Comparison of ENCODE assay signal across 15 cellular contexts in genomic region chr2:74556159-74556558, GRCh38. TPM values are rescaled to one million over a fixed set of nuclear protein-coding genes. Genes with fewer than 3 reads are reported as not detected.
DNase-seq lines count a peak whose midpoint lies in the region; ATAC-seq and TF ChIP-seq lines count a peak whose summit lies in the region.
"Had no signal": no experiment of that assay in that cellular context is flagged by ENCODE, and none has a peak within 500 bp of the region (broad histone marks: within the 10 kb centered on the region; RNA-seq: fewer than 3 reads in every experiment).

No MANE protein-coding gene starts in this region.

- peak overlapping the region; percentile 94 for H3K4me3 Mint-ChIP-seq in activated naive CD4-positive, alpha-beta T cell treated with anti-CD3 and anti-CD28 coated beads for 36 hours
- peak overlapping the region; percentile 88 for H3K4me3 Mint-ChIP-seq in activated CD8-positive, alpha-beta T cell treated with anti-CD3 and anti-CD28 coated beads for 36 hours

- no peak overlapping the region for H3K18ac ChIP-seq in mesenchymal stem cell (ENCODE audit: low read depth in 1 of 2, low read length in 2 of 2)

- H3K4ac ChIP-seq in mesenchymal stem cell (ENCODE audit: low read depth in 1 of 2, low read length in 2 of 2): no peak overlapping the region

- peaks cover 22% of the 10 kb centered on the region for H3K79me1 ChIP-seq in mesenchymal stem cell (replicated peaks; ENCODE audit: low read length, poor library complexity, severe bottlenecking)

- H3K4me3 ChIP-seq in mesenchymal stem cell (ENCODE audit: insufficient read depth in 1 of 2, low read depth in 1 of 2, low read length in 2 of 2) (peak overlapping the region in 1 of 2 experiments; percentile 99), thoracic aorta (peak overlapping the region; percentile 82)

- no peaks in the 10 kb centered on the region for H3K27me3 ChIP-seq in mesenchymal stem cell (ENCODE audit: control insufficient read depth in 1 of 2, insufficient read depth in 1 of 2, low read length in 2 of 2)
- H3K27me3 ChIP-seq in thoracic aorta (replicated peaks; ENCODE audit: insufficient read depth): no peaks in the 10 kb centered on the region
- H3K27me3 ChIP-seq: BE2C had no signal

- H2BK5ac ChIP-seq in mesenchymal stem cell (ENCODE audit: low read depth, low read length, poor library complexity, severe bottlenecking): no peak overlapping the region

- peaks cover 13 to 22% of the 10 kb centered on the region in 2 experiments for H3K36me3 ChIP-seq in mesenchymal stem cell (ENCODE audit: control insufficient read depth in 1 of 2, insufficient read depth in 2 of 2, low read depth in 1 of 2, low read length in 2 of 2)
- H3K36me3 ChIP-seq in thoracic aorta: peaks cover 4% of the 10 kb centered on the region
- H3K36me3 ChIP-seq: BE2C had no signal

- peaks cover 4% of the 10 kb centered on the region for H3K36me3 Mint-ChIP-seq in activated naive CD4-positive, alpha-beta T cell treated with anti-CD3 and anti-CD28 coated beads for 36 hours (ENCODE audit: low read depth)
- H3K36me3 Mint-ChIP-seq in activated naive CD4-positive, alpha-beta T cell treated with anti-CD3 and anti-CD28 coated beads, Interleukin-2, amount 50 U/mL, for 72 hours: no peaks in the 10 kb centered on the region
- H3K36me3 Mint-ChIP-seq in activated CD8-positive, alpha-beta T cell treated with anti-CD3 and anti-CD28 coated beads for 36 hours (ENCODE audit: low read depth): peaks cover 7% of the 10 kb centered on the region

- H3K14ac ChIP-seq in mesenchymal stem cell (ENCODE audit: low read length in 2 of 2): no peak overlapping the region

- no peak overlapping the region for H3K23ac ChIP-seq in mesenchymal stem cell (ENCODE audit: low read length in 2 of 2)

- no peak overlapping the region for H2BK15ac ChIP-seq in mesenchymal stem cell (ENCODE audit: low read depth, poor library complexity, severe bottlenecking)

- no peaks in the 10 kb centered on the region for H3K9me3 Mint-ChIP-seq in activated naive CD4-positive, alpha-beta T cell treated with anti-CD3 and anti-CD28 coated beads for 36 hours
- no peaks in the 10 kb centered on the region for H3K9me3 Mint-ChIP-seq in activated naive CD4-positive, alpha-beta T cell treated with anti-CD3 and anti-CD28 coated beads, Interleukin-2, amount 50 U/mL, for 72 hours
- no peaks in the 10 kb centered on the region for H3K9me3 Mint-ChIP-seq in activated CD8-positive, alpha-beta T cell treated with anti-CD3 and anti-CD28 coated beads for 36 hours

- intact Hi-C loops in activated naive CD4-positive, alpha-beta T cell treated with anti-CD3 and anti-CD28 coated beads for 36 hours (cut with micrococcal nuclease): no loop called here
- intact Hi-C loops in activated CD8-positive, alpha-beta T cell treated with anti-CD3 and anti-CD28 coated beads for 36 hours (cut with micrococcal nuclease): no loop called here

- H3K9ac ChIP-seq in mesenchymal stem cell (ENCODE audit: low read length): no peak overlapping the region

- no peak overlapping the region for H2AFZ ChIP-seq in mesenchymal stem cell (ENCODE audit: low read depth, low read length)

- no peak overlapping the region for H2AK5ac ChIP-seq in mesenchymal stem cell (ENCODE audit: low read length, severe bottlenecking)

- 84% methylated on average over 14 of the region's 14 CpGs for WGBS in mesenchymal stem cell

- no peak for TF ChIP-seq CTCF in activated CD8-positive, alpha-beta T cell treated with anti-CD3 and anti-CD28 coated beads for 36 hours (IDR thresholded peaks at IDR 0.05)
- no peak for TF ChIP-seq CTCF in thoracic aorta (IDR thresholded peaks at IDR 0.05)

- peak overlapping the region; percentile 50 for H4K8ac ChIP-seq in mesenchymal stem cell (ENCODE audit: low read length)

- H3K4me2 ChIP-seq in mesenchymal stem cell (ENCODE audit: low read length, poor library complexity, severe bottlenecking): no peak overlapping the region

- no peak overlapping the region for H4K91ac ChIP-seq in mesenchymal stem cell (ENCODE audit: low read length)

- CTCF ChIA-PET in activated naive CD4-positive, alpha-beta T cell treated with anti-CD3 and anti-CD28 coated beads for 36 hours (lab: Charles Lee): interaction anchor here (0.8 to 1.7 kb wide), 4 partner anchors 11 to 73 kb away, joined by 3 to 5 read pairs (median 3); no protein-coding TSS in a partner anchor
- CTCF ChIA-PET in activated CD8-positive, alpha-beta T cell treated with anti-CD3 and anti-CD28 coated beads for 36 hours (lab: Charles Lee): interaction anchor here (0.7 to 1.4 kb wide), 4 partner anchors 11 to 73 kb away, joined by 3 to 8 read pairs (median 4); partner anchors contain the start of genes CCDC142 and TTC31

- POLR2A ChIA-PET in activated CD8-positive, alpha-beta T cell treated with anti-CD3 and anti-CD28 coated beads for 36 hours (lab: Charles Lee): interaction anchor here (1.1 to 2.7 kb wide), 4 partner anchors 10 to 68 kb away, joined by 3 to 11 read pairs (median 6); no protein-coding TSS in a partner anchor

- no peak overlapping the region for H2BK12ac ChIP-seq in mesenchymal stem cell (ENCODE audit: low read length in 2 of 2)

- no peak overlapping the region for H2BK120ac ChIP-seq in mesenchymal stem cell (ENCODE audit: low read depth, low read length)

- no peak overlapping the region for H3K27ac Mint-ChIP-seq in activated naive CD4-positive, alpha-beta T cell treated with anti-CD3 and anti-CD28 coated beads for 36 hours
- no peak overlapping the region for H3K27ac Mint-ChIP-seq in activated naive CD4-positive, alpha-beta T cell treated with anti-CD3 and anti-CD28 coated beads, Interleukin-2, amount 50 U/mL, for 72 hours
- no peak overlapping the region for H3K27ac Mint-ChIP-seq in activated CD8-positive, alpha-beta T cell treated with anti-CD3 and anti-CD28 coated beads for 36 hours

- H3K27ac ChIP-seq in mesenchymal stem cell (ENCODE audit: low read length, poor library complexity, severe bottlenecking): no peak overlapping the region
- no peak overlapping the region for H3K27ac ChIP-seq in thoracic aorta
- H3K27ac ChIP-seq: hepatocyte had no signal

- H3K4me1 ChIP-seq in mesenchymal stem cell (ENCODE audit: control insufficient read depth, insufficient read depth, low read depth, low read length): peaks cover 25% of the 10 kb centered on the region
- H3K4me1 ChIP-seq in thoracic aorta (ENCODE audit: control insufficient read depth in 1 of 2, low read depth in 2 of 2): peaks cover 0 to 15% of the 10 kb centered on the region in 2 donors
- H3K4me1 ChIP-seq: BE2C had no signal

- DNase-seq in activated naive CD4-positive, alpha-beta T cell treated with anti-CD3 and anti-CD28 coated beads for 36 hours: no peak
- no peak for DNase-seq in activated naive CD4-positive, alpha-beta T cell treated with anti-CD3 and anti-CD28 coated beads, Interleukin-2, amount 50 U/mL, for 72 hours (ENCODE audit: low spot score in 2 of 2)
- DNase-seq in activated CD8-positive, alpha-beta T cell treated with anti-CD3 and anti-CD28 coated beads for 36 hours: no peak
- DNase-seq in mesenchymal stem cell (no peak), thoracic aorta (ENCODE audit: low spot score) (no peak), NCI-H2107 treated with DMSO at 0.1 percent for 48 hours (lab: John Stamatoyannopoulos, UW; ENCODE audit: unreplicated experiment) (no peak)
- DNase-seq: activated CD4-positive, alpha-beta T cell treated with anti-CD3 and anti-CD28 coated beads for 1 hour; BE2C; NCI-H446; SHP77 treated with DMSO at 0.1 percent for 48 hours; stimulated activated CD8-positive, alpha-beta memory T cell treated with anti-CD3 and anti-CD28 coated beads, Interleukin-4, amount 100 ng/mL, for 48 hours had no signal

- H3K27me3 Mint-ChIP-seq in activated naive CD4-positive, alpha-beta T cell treated with anti-CD3 and anti-CD28 coated beads for 36 hours (ENCODE audit: low read depth): peaks cover 13% of the 10 kb centered on the region
- peaks cover 19% of the 10 kb centered on the region for H3K27me3 Mint-ChIP-seq in activated CD8-positive, alpha-beta T cell treated with anti-CD3 and anti-CD28 coated beads for 36 hours

- peaks cover 8% of the 10 kb centered on the region for H3K4me1 Mint-ChIP-seq in activated naive CD4-positive, alpha-beta T cell treated with anti-CD3 and anti-CD28 coated beads for 36 hours (ENCODE audit: low read depth)
- H3K4me1 Mint-ChIP-seq in activated CD8-positive, alpha-beta T cell treated with anti-CD3 and anti-CD28 coated beads for 36 hours (ENCODE audit: low read depth): peaks cover 20% of the 10 kb centered on the region

- no peak for ATAC-seq in activated naive CD4-positive, alpha-beta T cell treated with anti-CD3 and anti-CD28 coated beads, Interleukin-2, amount 50 U/mL, for 72 hours
- no peak for ATAC-seq in activated CD8-positive, alpha-beta T cell treated with anti-CD3 and anti-CD28 coated beads for 36 hours
- ATAC-seq in thoracic aorta (ENCODE audit: insufficient number of reproducible peaks, low FRiP score, low read depth) (no peak), GM19463 (IDR thresholded peaks at IDR 0.05; ENCODE audit: unreplicated experiment) (no peak), HG02870 (IDR thresholded peaks at IDR 0.05; ENCODE audit: unreplicated experiment) (no peak)

- H3K9me3 ChIP-seq in mesenchymal stem cell (ENCODE audit: control insufficient read depth, low read length): no peaks in the 10 kb centered on the region
- H3K9me3 ChIP-seq in thoracic aorta: no peaks in the 10 kb centered on the region
- H3K9me3 ChIP-seq: BE2C had no signal

RNA-seq across cellular contexts. Expression of gene DOK1, which starts 1.6 kb away (rescaled TPM):
- 10 to 100 TPM; 12.3 to 13.2 TPM for total RNA-seq in activated naive CD4-positive, alpha-beta T cell treated with anti-CD3 and anti-CD28 coated beads for 36 hours
- total RNA-seq in activated naive CD4-positive, alpha-beta T cell treated with anti-CD3 and anti-CD28 coated beads, Interleukin-2, amount 50 U/mL, for 72 hours: 10 to 100 TPM; 23.6 to 25.6 TPM
- total RNA-seq in activated CD8-positive, alpha-beta T cell treated with anti-CD3 and anti-CD28 coated beads for 36 hours: 10 to 100 TPM; 15.0 to 16.6 TPM
- 13.9 TPM for polyA plus RNA-seq in mesenchymal stem cell (2013, experiment 1 of 2)
- 14.3 TPM for polyA plus RNA-seq in mesenchymal stem cell (2013, experiment 2 of 2)
- total RNA-seq in thoracic aorta: 10 to 100 TPM; 17.6 to 23.1 TPM

RNA-seq across cellular contexts. Expression of gene LOXL3, which starts 2.4 kb away (rescaled TPM):
- total RNA-seq in activated naive CD4-positive, alpha-beta T cell treated with anti-CD3 and anti-CD28 coated beads for 36 hours: under 1 TPM; 0.35 to 0.41 TPM
- total RNA-seq in activated naive CD4-positive, alpha-beta T cell treated with anti-CD3 and anti-CD28 coated beads, Interleukin-2, amount 50 U/mL, for 72 hours: 1 to 10 TPM in 1 of 2 donors, under 1 TPM in 1; 0.20 to 1.5 TPM
- total RNA-seq in activated CD8-positive, alpha-beta T cell treated with anti-CD3 and anti-CD28 coated beads for 36 hours: under 1 TPM; 0.38 to 0.60 TPM
- polyA plus RNA-seq in mesenchymal stem cell (2013, experiment 1 of 2): 11.7 TPM
- 11.7 TPM for polyA plus RNA-seq in mesenchymal stem cell (2013, experiment 2 of 2)
- total RNA-seq in thoracic aorta: 10 to 100 TPM; 16.6 to 24.9 TPM

RNA-seq across cellular contexts. Expression of gene HTRA2, which starts 26.4 kb away (rescaled TPM):
- total RNA-seq in activated naive CD4-positive, alpha-beta T cell treated with anti-CD3 and anti-CD28 coated beads for 36 hours: 10 to 100 TPM; 39.0 to 39.7 TPM
- 10 to 100 TPM; 57.5 to 84.4 TPM for total RNA-seq in activated naive CD4-positive, alpha-beta T cell treated with anti-CD3 and anti-CD28 coated beads, Interleukin-2, amount 50 U/mL, for 72 hours
- 10 to 100 TPM; 42.0 to 45.0 TPM for total RNA-seq in activated CD8-positive, alpha-beta T cell treated with anti-CD3 and anti-CD28 coated beads for 36 hours
- 21.6 TPM for polyA plus RNA-seq in mesenchymal stem cell (2013, experiment 1 of 2)
- 20.7 TPM for polyA plus RNA-seq in mesenchymal stem cell (2013, experiment 2 of 2)
- total RNA-seq in thoracic aorta: 10 to 100 TPM; 34.9 to 35.6 TPM

RNA-seq across cellular contexts. Expression of gene AUP1, which starts 26.7 kb away (rescaled TPM):
- 10 to 100 TPM; 77.4 to 78.5 TPM for total RNA-seq in activated naive CD4-positive, alpha-beta T cell treated with anti-CD3 and anti-CD28 coated beads for 36 hours
- total RNA-seq in activated naive CD4-positive, alpha-beta T cell treated with anti-CD3 and anti-CD28 coated beads, Interleukin-2, amount 50 U/mL, for 72 hours: 10 to 100 TPM; 42.3 to 97.1 TPM
- 10 to 100 TPM; 90.8 to 92.7 TPM for total RNA-seq in activated CD8-positive, alpha-beta T cell treated with anti-CD3 and anti-CD28 coated beads for 36 hours
- 81.1 TPM for polyA plus RNA-seq in mesenchymal stem cell (2013, experiment 1 of 2)
- polyA plus RNA-seq in mesenchymal stem cell (2013, experiment 2 of 2): 81.5 TPM
- 100 to 1,000 TPM in 1 of 2 donors, 10 to 100 TPM in 1; 85.5 to 113 TPM for total RNA-seq in thoracic aorta

RNA-seq across cellular contexts. Expression of gene DQX1, which starts 30.1 kb away (rescaled TPM):
- under 1 TPM; 0.10 to 0.45 TPM for total RNA-seq in activated naive CD4-positive, alpha-beta T cell treated with anti-CD3 and anti-CD28 coated beads for 36 hours
- 1 to 10 TPM in 1 of 2 donors, under 1 TPM in 1; 0.29 to 2.3 TPM for total RNA-seq in activated naive CD4-positive, alpha-beta T cell treated with anti-CD3 and anti-CD28 coated beads, Interleukin-2, amount 50 U/mL, for 72 hours
- under 1 TPM; 0.50 to 0.96 TPM for total RNA-seq in activated CD8-positive, alpha-beta T cell treated with anti-CD3 and anti-CD28 coated beads for 36 hours
- polyA plus RNA-seq in mesenchymal stem cell (2013, experiment 1 of 2): not detected
- polyA plus RNA-seq in mesenchymal stem cell (2013, experiment 2 of 2): 0.03 TPM
- total RNA-seq in thoracic aorta: 1 to 10 TPM in 1 of 2 donors, not detected in 1; 1.9 TPM
- total RNA-seq: H4 had no signal
- polyA plus RNA-seq: hepatocyte had no signal

Comparison
In these comparisons a context has a peak if more than half of its experiments do, and no peak if none do; other contexts are left out.
1. RNA of gene LOXL3, which starts 2.4 kb away (total RNA-seq): 16.6 to 24.9 TPM in thoracic aorta; 0.20 to 1.5 TPM in activated naive CD4-positive, alpha-beta T cell treated with anti-CD3 and anti-CD28 coated beads, Interleukin-2, amount 50 U/mL, for 72 hours, 0.38 to 0.60 TPM in activated CD8-positive, alpha-beta T cell treated with anti-CD3 and anti-CD28 coated beads for 36 hours and 0.35 to 0.41 TPM in activated naive CD4-positive, alpha-beta T cell treated with anti-CD3 and anti-CD28 coated beads for 36 hours; every median in the first group is over 4 times any median in the second.